ENCODE assay signal across 17 cellular contexts in genomic region chr7:151694441-151694827, GRCh38.
DNase-seq lines count a peak whose midpoint lies in the region; ATAC-seq, FAIRE-seq and TF ChIP-seq lines count a peak whose summit lies in the region.
"Had no signal": no experiment of that assay in that cellular context is flagged by ENCODE, and none has a peak within 500 bp of the region (broad histone marks: within the 10 kb centered on the region; RNA-seq: fewer than 3 reads in every experiment).

No MANE protein-coding gene starts in this region.

- H4K5ac ChIP-seq in H1 (ENCODE audit: insufficient read length, low read depth, low read length), result no peak overlapping the region

- no peaks in the 10 kb centered on the region for H3K23me2 ChIP-seq in H1 (ENCODE audit: low read depth, low read length)

- peak overlapping the region; percentile 53; the same call in 1 of the 2 replicates for H2BK12ac ChIP-seq in H1 (ENCODE audit: low read depth, low read length)

- no peak overlapping the region for H2BK120ac ChIP-seq in H1 (replicated peaks; ENCODE audit: low read depth, low read length)

- no peak overlapping the region for H3K56ac ChIP-seq in H1 (replicated peaks; ENCODE audit: insufficient read length, low read depth, low read length)

- TF ChIP-seq CTCF in C4-2B (conservative IDR thresholded peaks at IDR 0.05) (no peak), PC-9 (conservative IDR thresholded peaks at IDR 0.05) (no peak), H1 (IDR thresholded peaks at IDR 0.05; ENCODE audit: control extremely low read depth in 1 of 3, insufficient read depth in 1 of 3, low read depth in 1 of 3, low read length in 3 of 3) (no peak), psoas muscle (IDR thresholded peaks at IDR 0.05) (no peak)

- H3F3A ChIP-seq in PC-9 (ENCODE audit: insufficient read depth, low read depth), result peaks cover 51% of the 10 kb centered on the region

- BruUV-seq in PC-9 (replicated peaks; lab: Mats Ljungman, UMichigan), result no TSS peak

- H4K91ac ChIP-seq in H1 (replicated peaks; ENCODE audit: insufficient read length, low read length), result no peak overlapping the region

- H3K79me2 ChIP-seq in PC-9 (ENCODE audit: low read depth) (no peaks in the 10 kb centered on the region), H1 (ENCODE audit: control insufficient read depth in 1 of 2, insufficient read depth in 2 of 2, low read length in 2 of 2) (no peaks in the 10 kb centered on the region)

- H3K36me3 ChIP-seq in PC-9 (ENCODE audit: low read depth) (no peaks in the 10 kb centered on the region), H1 (ENCODE audit: control insufficient read depth in 2 of 4, insufficient read depth in 4 of 4, low read length in 3 of 4) (no peaks in the 10 kb centered on the region), psoas muscle (ENCODE audit: insufficient read depth in 1 of 2, low read depth in 1 of 2) (no peaks in the 10 kb centered on the region)

- H3K9me3 ChIP-seq in PC-9 (ENCODE audit: insufficient read depth, low read depth), result no peaks in the 10 kb centered on the region
- H3K9me3 ChIP-seq in H1 (ENCODE audit: insufficient read depth in 2 of 2, low read depth in 1 of 2, low read length in 1 of 2), result no peaks in the 10 kb centered on the region
- no peaks in the 10 kb centered on the region for H3K9me3 ChIP-seq in psoas muscle

- H4K8ac ChIP-seq in H1 (ENCODE audit: extremely low read depth, insufficient read depth, low read length), result no peak overlapping the region; the same call in 1 of the 2 replicates

- no peak for TF ChIP-seq RAD21 in H1 (IDR thresholded peaks at IDR 0.05 in 1 of 2, conservative IDR thresholded peaks at IDR 0.05 in 1 of 2; ENCODE audit: low read depth in 2 of 2, low read length in 2 of 2)

- peaks cover 65% of the 10 kb centered on the region for H3K4me1 ChIP-seq in PC-9 (replicated peaks; ENCODE audit: insufficient read depth)
- H3K4me1 ChIP-seq in H1 (replicated peaks in 1 of 4; ENCODE audit: control insufficient read depth in 3 of 4, insufficient read depth in 4 of 4, low read length in 3 of 4), result peaks cover 0 to 15% (median 11%) of the 10 kb centered on the region in 4 experiments; a peak in 6 of 7 replicates
- peaks cover 25% of the 10 kb centered on the region for H3K4me1 ChIP-seq in psoas muscle

- H3K4ac ChIP-seq in H1 (replicated peaks; ENCODE audit: insufficient read length, low read depth, low read length), result no peak overlapping the region

- H3K79me1 ChIP-seq in H1 (ENCODE audit: low read depth, low read length), result no peaks in the 10 kb centered on the region

- peak overlapping the region; percentile 54 for H3K4me2 ChIP-seq in PC-9
- H3K4me2 ChIP-seq in H1 (ENCODE audit: insufficient read depth in 1 of 2, low read depth in 2 of 2, low read length in 2 of 2), result no peak overlapping the region

- CTCF ChIA-PET in PC-9 (lab: Charles Lee) (no interaction called here), H1 (lab: Charles Lee; ENCODE audit: partially characterized antibody) (interaction anchor here (1.4 to 4.3 kb wide), 3 partner anchors 8 to 11 kb away, joined by 5 to 29 read pairs (median 9); no protein-coding TSS in a partner anchor)

- no peak overlapping the region for H2AFZ ChIP-seq in PC-9
- no peak overlapping the region for H2AFZ ChIP-seq in H1 (ENCODE audit: low read length)

- no peak for TF ChIP-seq POLR2A in H1 (IDR thresholded peaks at IDR 0.05; ENCODE audit: control extremely low read depth in 1 of 2, low read depth in 2 of 2, low read length in 2 of 2)

- 88% methylated on average over 5 of the region's 5 CpGs; no CpG with 5 or more reads in 1 of the 2 experiments for WGBS in H1 (ENCODE audit: extremely low coverage in 1 of 2, insufficient coverage in 1 of 2, insufficient read length in 1 of 2, insufficient replicate concordance in 2 of 2, low coverage in 1 of 2, low lambda C conversion rate in 2 of 2, missing lambda C conversion rate in 1 of 2), 2 experiments
- WGBS in psoas muscle, 3 donors, result 58 to 70% (median 62%) methylated on average over 5 of the region's 5 CpGs

- no peak for DNase-seq in PC-9
- DNase-seq in H1 (ENCODE audit: low read depth in 1 of 2, low spot score in 2 of 2), result no peak
- DNase-seq in psoas muscle, result no peak
- no peak for DNase-seq in KBM-7
- DNase-seq: activated CD4-positive, CD25-positive, alpha-beta regulatory T cell; activated naive CD4-positive, alpha-beta T cell treated with anti-CD3 and anti-CD28 coated beads for 36 hours; activated T-cell treated with anti-CD3 and anti-CD28 coated beads, Interleukin-2, amount 50 U/mL, for 24 hours; DND-41; HFFc6; NCI-H526; nephron progenitor cell; stimulated activated CD4-positive, alpha-beta T cell treated with anti-CD3 and anti-CD28 coated beads, Interleukin-12 subunit alpha, Interleukin-12 subunit beta, amount 100 ng/mL, for 4 hours had no signal

- H2BK20ac ChIP-seq in H1 (ENCODE audit: low read length), result 0 out of 2 replicates have a peak overlapping the region, but pooled peaks have one; percentile 15

- FAIRE-seq in H1 (lab: Jason Lieb, UNC), result no peak
- FAIRE-seq: colon, endometrium had no signal

- no peak overlapping the region for H3K4me3 ChIP-seq in PC-9
- no peak overlapping the region for H3K4me3 ChIP-seq in H1 (ENCODE audit: extremely low read depth in 1 of 4, insufficient read depth in 2 of 4, low read depth in 3 of 4, low read length in 4 of 4)
- H3K4me3 ChIP-seq in psoas muscle, result no peak overlapping the region

- H3K9ac ChIP-seq in H1 (replicated peaks in 1 of 4; ENCODE audit: extremely low read depth in 1 of 4, low read depth in 3 of 4, low read length in 3 of 4), result no peak overlapping the region

- intact Hi-C loops in PC-9 (cut with micrococcal nuclease; ENCODE audit: unreplicated experiment) (loop anchor here (2.0 kb wide), 1 partner anchor 44 kb away; no protein-coding TSS in a partner anchor), psoas muscle (cut with DNase I) (loop anchor here in 1 of 2 donors (5.0 kb wide), 1 partner anchor 62 kb away; no protein-coding TSS in a partner anchor)

- peak overlapping the region; percentile 1; the same call in 1 of the 2 replicates for H2AK5ac ChIP-seq in H1 (ENCODE audit: low read depth, low read length)

- POLR2A ChIA-PET in PC-9 (lab: Charles Lee; ENCODE audit: unreplicated experiment) (no interaction called here), H1 (lab: Charles Lee; ENCODE audit: partially characterized antibody) (no interaction called here)

- peak overlapping the region; percentile 48 for H3K27ac ChIP-seq in C4-2B
- H3K27ac ChIP-seq in PC-9, result peak overlapping the region; percentile 54
- H3K27ac ChIP-seq in H1 (ENCODE audit: low read depth, low read length), result no peak overlapping the region
- peak overlapping the region; percentile 84 for H3K27ac ChIP-seq in psoas muscle

- H3K14ac ChIP-seq in H1 (ENCODE audit: insufficient read length), result no peak overlapping the region

- no peak for TF ChIP-seq EP300 in H1 (IDR thresholded peaks at IDR 0.05; ENCODE audit: borderline replicate concordance in 1 of 2, low read depth in 2 of 2, low read length in 2 of 2)

- H3K27me3 ChIP-seq in PC-9 (ENCODE audit: insufficient read depth, low read depth), result no peaks in the 10 kb centered on the region
- no peaks in the 10 kb centered on the region for H3K27me3 ChIP-seq in H1 (replicated peaks in 1 of 4; ENCODE audit: control insufficient read depth in 3 of 4, extremely low read depth in 1 of 4, insufficient read depth in 3 of 4, low read length in 3 of 4)
- H3K27me3 ChIP-seq in psoas muscle (ENCODE audit: insufficient read depth in 3 of 3, low read length in 2 of 3), result no peaks in the 10 kb centered on the region

- in situ Hi-C loops in KBM-7 (cut with MboI; ENCODE audit: low pct_unique_long_range_greater_than_20kb, low sequenced_read_pairs), result no loop called here

- H3K18ac ChIP-seq in H1 (ENCODE audit: extremely low read depth, low read length), result no peak overlapping the region

- H4K20me1 ChIP-seq in PC-9 (ENCODE audit: insufficient read depth), result no peaks in the 10 kb centered on the region
- H4K20me1 ChIP-seq in H1 (replicated peaks in 1 of 2; ENCODE audit: control insufficient read depth in 1 of 2, insufficient read depth in 2 of 2, low read length in 2 of 2), result no peaks in the 10 kb centered on the region

- no peak overlapping the region for H3K23ac ChIP-seq in H1 (ENCODE audit: insufficient read length)

- no peak overlapping the region; the same call in 1 of the 2 replicates for H2BK5ac ChIP-seq in H1 (ENCODE audit: low read depth, low read length)

- no peaks in the 10 kb centered on the region for H3K9me2 ChIP-seq in PC-9 (ENCODE audit: insufficient read depth)

- no peak for ATAC-seq in psoas muscle
- ATAC-seq in SK-N-SH treated with all-trans-retinoic acid at 6 μM for 48 hours, result no peak
- ATAC-seq in HG03354 (IDR thresholded peaks at IDR 0.05; ENCODE audit: poor library complexity, severe bottlenecking, unreplicated experiment), result no peak

- H2BK15ac ChIP-seq in H1 (ENCODE audit: low read length), result 0 out of 2 replicates have a peak overlapping the region, but pooled peaks have one; percentile 8

TF ChIP-seq in H1, 55 proteins besides CTCF, POLR2A, EP300 and RAD21 (continues in another document):
- TF ChIP-seq ATF2 (IDR thresholded peaks at IDR 0.05; ENCODE audit: low read length) (no peak), KDM1A (IDR thresholded peaks at IDR 0.05; ENCODE audit: borderline replicate concordance, low read length) (no peak)

TF ChIP-seq in SK-N-SH treated with all-trans-retinoic acid at 6 μM for 48 hours, 23 proteins besides CTCF, POLR2A, EP300 and RAD21 (continues in another document):
- TF ChIP-seq CSDC2 (CRISPR knock-in tag; IDR thresholded peaks at IDR 0.05) (no peak), POU6F1 (CRISPR knock-in tag; IDR thresholded peaks at IDR 0.05; ENCODE audit: borderline replicate concordance, low read depth) (no peak), TOX (CRISPR knock-in tag; IDR thresholded peaks at IDR 0.05; ENCODE audit: borderline replicate concordance) (no peak)
